Comparison of ENCODE assay signal across 8 cellular contexts in the genomic region with DNA sequence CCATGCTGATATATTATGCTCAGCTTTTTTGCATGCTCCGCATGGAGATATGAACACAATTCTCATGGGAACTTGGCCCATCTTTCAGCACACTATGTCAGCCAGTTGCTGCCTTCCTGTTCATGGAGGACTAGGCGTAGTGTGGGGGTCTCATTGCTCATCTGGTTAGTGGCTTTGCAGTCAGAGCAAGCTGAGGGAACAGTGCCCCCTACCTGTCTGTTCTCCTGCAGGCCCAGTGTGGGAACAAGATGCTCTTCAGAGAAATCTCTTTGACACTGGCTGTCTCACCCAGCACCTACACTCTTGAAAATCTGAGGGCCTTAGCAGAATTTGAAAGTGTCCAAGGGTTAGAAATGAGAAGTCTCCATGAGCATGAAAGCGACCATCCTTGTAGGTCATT.
A peak's percentile ranks its signal among the peaks of the same experiment; 100 is the strongest.
DNase-seq lines count a peak whose midpoint lies in the region; ATAC-seq and TF ChIP-seq lines count a peak whose summit lies in the region.

No MANE protein-coding gene starts in this region.

- H3K4me1 ChIP-seq in tibial artery = peaks cover 0 to 79% (median 34%) of the 10 kb centered on the region in 4 donors

- intact Hi-C loops in tibial artery (cut with DNase I; ENCODE audit: low total_unique reads) = no loop called here

- no peaks in the 10 kb centered on the region for H3K36me3 Mint-ChIP-seq in activated T-cell treated with anti-CD3 and anti-CD28 coated beads, Interleukin-2, amount 50 U/mL, for 24 hours (ENCODE audit: low read depth)

- no peak overlapping the region for H3K27ac ChIP-seq in tibial artery

- H3K4me3 ChIP-seq in LNCaP clone FGC (ENCODE audit: low read depth, low read length) (no peak overlapping the region), tibial artery (no peak overlapping the region)

- no peak for TF ChIP-seq POLR2A in GM18505 (IDR thresholded peaks at IDR 0.05; ENCODE audit: borderline replicate concordance, extremely low read depth, insufficient read depth, insufficient read length)

- no peak overlapping the region for H3K27ac Mint-ChIP-seq in activated T-cell treated with anti-CD3 and anti-CD28 coated beads, Interleukin-2, amount 50 U/mL, for 24 hours

- no peaks in the 10 kb centered on the region for H3K4me1 Mint-ChIP-seq in activated T-cell treated with anti-CD3 and anti-CD28 coated beads, Interleukin-2, amount 50 U/mL, for 24 hours (ENCODE audit: low read depth)

- DNase-seq in 8988T (peak; percentile 29), GDM1 (lab: John Stamatoyannopoulos, UW) (peak; percentile 61), LNCaP clone FGC (ENCODE audit: low read depth) (no peak), iPS-NIHi7 (ENCODE audit: extremely low spot score) (peak; percentile 80), tibial artery (no peak), NCI-H2171 (lab: John Stamatoyannopoulos, UW) (no peak)
- peak; percentile 43 for DNase-seq in activated T-cell treated with anti-CD3 and anti-CD28 coated beads, Interleukin-2, amount 50 U/mL, for 24 hours

- no peaks in the 10 kb centered on the region for H3K27me3 Mint-ChIP-seq in activated T-cell treated with anti-CD3 and anti-CD28 coated beads, Interleukin-2, amount 50 U/mL, for 24 hours

- no peaks in the 10 kb centered on the region for H3K9me3 ChIP-seq in tibial artery

- no peak for ATAC-seq in GM18505 (IDR thresholded peaks at IDR 0.05; ENCODE audit: unreplicated experiment)

- no peaks in the 10 kb centered on the region for H3K27me3 ChIP-seq in tibial artery

- no peak overlapping the region for H3K4me3 Mint-ChIP-seq in activated T-cell treated with anti-CD3 and anti-CD28 coated beads, Interleukin-2, amount 50 U/mL, for 24 hours

- peak; percentile 43; the same call in 1 of the 2 replicates for TF ChIP-seq CTCF in LNCaP clone FGC (IDR thresholded peaks at IDR 0.05; ENCODE audit: control insufficient read depth, extremely low read depth, insufficient read depth)
- TF ChIP-seq CTCF in tibial artery (IDR thresholded peaks at IDR 0.05) = peak; percentile 28 to 31

- H3K9me3 Mint-ChIP-seq in activated T-cell treated with anti-CD3 and anti-CD28 coated beads, Interleukin-2, amount 50 U/mL, for 24 hours = no peaks in the 10 kb centered on the region

- no peaks in the 10 kb centered on the region for H3K36me3 ChIP-seq in tibial artery

Comparison
In these comparisons a context has a peak if more than half of its experiments do, and no peak if none do; other contexts are left out.
1. DNase-seq: peak in 8988T (single experiment), GDM1 (single experiment), activated T-cell treated with anti-CD3 and anti-CD28 coated beads, Interleukin-2, amount 50 U/mL, for 24 hours (single experiment) and iPS-NIHi7 (single experiment); none in LNCaP clone FGC (single experiment), tibial artery (0 of 2) and NCI-H2171 (single experiment).